11 cellular contexts compared by ENCODE assay signal in genomic region chr12:114405449-114406271, GRCh38. TPM values are rescaled to one million over a fixed set of nuclear protein-coding genes. Genes with fewer than 3 reads are reported as not detected.
DNase-seq lines count a peak whose midpoint lies in the region; ATAC-seq, FAIRE-seq and TF ChIP-seq lines count a peak whose summit lies in the region.
"Had no signal": no experiment of that assay in that cellular context is flagged by ENCODE, and none has a peak within 500 bp of the region (broad histone marks: within the 10 kb centered on the region; RNA-seq: fewer than 3 reads in every experiment).

Gene TBX5, minus strand, starts transcription at chr12:114406144. Its CDS starts 2,246 bp downstream, at chr12:114403898.

- H3K9ac ChIP-seq in astrocyte (ENCODE audit: low read length): no peak within 1 kb of the TSS

- DNase-seq in AG08396 (ENCODE audit: low spot score) (peak; percentile 59), GM23338 (ENCODE audit: low spot score) (peak; percentile 65), astrocyte (ENCODE audit: low read depth) (no peak), islet precursor cell (peak; percentile 72), NCI-H2081 (lab: John Stamatoyannopoulos, UW) (no peak), NCI-H1436 treated with DMSO at 0.1 percent for 48 hours (lab: John Stamatoyannopoulos, UW) (no peak), RKO (ENCODE audit: low spot score) (no peak), T1000 (lab: John Stamatoyannopoulos, UW) (no peak)
- DNase-seq: effector memory CD8-positive, alpha-beta T cell had no signal

- TF ChIP-seq CTCF in GM23338 (conservative IDR thresholded peaks at IDR 0.05; ENCODE audit: low read depth in 2 of 2) (no peak), astrocyte (IDR thresholded peaks at IDR 0.05; ENCODE audit: insufficient read depth, low read depth, low read length) (no peak)

- H3K27ac ChIP-seq in GM23338 (ENCODE audit: low read depth): no peak within 1 kb of the TSS
- H3K27ac ChIP-seq in astrocyte (ENCODE audit: low read depth, low read length): no peak within 1 kb of the TSS

- peaks cover 82% of the 10 kb centered on the region for H3K4me1 ChIP-seq in GM23338 (ENCODE audit: insufficient read depth)
- H3K4me1 ChIP-seq in astrocyte (ENCODE audit: insufficient read depth, low read length): no peaks in the 10 kb centered on the region

- H3K4me1 Mint-ChIP-seq in GM23338: peaks cover 73% of the 10 kb centered on the region
- H3K4me1 Mint-ChIP-seq in astrocyte (ENCODE audit: low read depth, unreplicated experiment): no peaks in the 10 kb centered on the region

- no peaks in the 10 kb centered on the region for H3K9me2 ChIP-seq in GM23338 (ENCODE audit: insufficient read depth)

- peaks cover 40% of the 10 kb centered on the region for H3F3A ChIP-seq in GM23338 (replicated peaks; ENCODE audit: low read depth)

- peaks cover 100% of the 10 kb centered on the region for H3K27me3 Mint-ChIP-seq in GM23338 (ENCODE audit: insufficient read depth, low read depth, poor library complexity)
- peaks cover 97% of the 10 kb centered on the region for H3K27me3 Mint-ChIP-seq in astrocyte (ENCODE audit: low read depth, unreplicated experiment)

- H3K9me3 Mint-ChIP-seq in GM23338 (peaks cover 16% of the 10 kb centered on the region; the same call in 2 of the 3 replicates), astrocyte (ENCODE audit: unreplicated experiment) (peaks cover 30% of the 10 kb centered on the region)

- H3K4me3 Mint-ChIP-seq in GM23338 (peak within 1 kb of the TSS; percentile 64), astrocyte (ENCODE audit: unreplicated experiment) (no peak within 1 kb of the TSS)
- H3K4me3 Mint-ChIP-seq: effector memory CD8-positive, alpha-beta T cell; memory B cell had no signal

- H3K27me3 ChIP-seq in GM23338 (ENCODE audit: insufficient read depth): peaks cover 100% of the 10 kb centered on the region
- H3K27me3 ChIP-seq in astrocyte (ENCODE audit: insufficient read depth, low read length): peaks cover 93% of the 10 kb centered on the region

- FAIRE-seq in astrocyte (lab: Jason Lieb, UNC): no peak

- peak within 1 kb of the TSS; percentile 71 for H3K4me2 ChIP-seq in GM23338
- no peak within 1 kb of the TSS for H3K4me2 ChIP-seq in astrocyte (ENCODE audit: low read length)

- H4K20me1 ChIP-seq in GM23338 (replicated peaks; ENCODE audit: insufficient read depth) (peaks cover 32% of the 10 kb centered on the region), astrocyte (ENCODE audit: insufficient read depth, low read length) (no peaks in the 10 kb centered on the region)

- H3K27ac Mint-ChIP-seq in GM23338 (no peak within 1 kb of the TSS), astrocyte (ENCODE audit: unreplicated experiment) (peak within 1 kb of the TSS; percentile 66)
- H3K27ac Mint-ChIP-seq: effector memory CD8-positive, alpha-beta T cell; memory B cell had no signal

- ATAC-seq in GM23338: peak; percentile 1; the same call in 2 of the 3 replicates
- ATAC-seq: effector memory CD8-positive, alpha-beta T cell had no signal

- no peak within 1 kb of the TSS for H2AFZ ChIP-seq in GM23338
- no peak within 1 kb of the TSS for H2AFZ ChIP-seq in astrocyte (ENCODE audit: low read depth, low read length)

- no peaks in the 10 kb centered on the region for H3K36me3 ChIP-seq in GM23338 (ENCODE audit: insufficient read depth)
- H3K36me3 ChIP-seq in astrocyte (ENCODE audit: insufficient read depth, low read length): no peaks in the 10 kb centered on the region

- H3K79me2 ChIP-seq in GM23338 (replicated peaks; ENCODE audit: insufficient read depth) (no peaks in the 10 kb centered on the region), astrocyte (ENCODE audit: insufficient read depth, low read length) (no peaks in the 10 kb centered on the region)

- H3K9me3 ChIP-seq in astrocyte (ENCODE audit: insufficient read depth, low read depth, low read length): peaks cover 2% of the 10 kb centered on the region

- H3K4me3 ChIP-seq in GM23338 (peak within 1 kb of the TSS; percentile 36), astrocyte (ENCODE audit: insufficient read depth, low read depth, low read length) (no peak within 1 kb of the TSS)

- no peaks in the 10 kb centered on the region; the same call in 2 of the 3 replicates for H3K36me3 Mint-ChIP-seq in GM23338 (ENCODE audit: low read depth)
- no peaks in the 10 kb centered on the region for H3K36me3 Mint-ChIP-seq in astrocyte (ENCODE audit: low read depth, unreplicated experiment)

TF ChIP-seq in GM23338, 12 proteins besides CTCF, POLR2A, EP300 and RAD21:
- peak; percentile 99 for TF ChIP-seq EZH2 (IDR thresholded peaks at IDR 0.05; ENCODE audit: low read depth, unreplicated experiment)
- no peak for TF ChIP-seq ETS1 (IDR thresholded peaks at IDR 0.05)
- peak; percentile 99 for TF ChIP-seq EZH2phosphoT487 (IDR thresholded peaks at IDR 0.05; ENCODE audit: unreplicated experiment)
TF ChIP-seq in GM23338: peak in this region for 2.

RNA-seq across cellular contexts. Expression of gene TBX5, which starts in this region (rescaled TPM):
- 0.21 TPM in 1 of 2 replicates, not detected in the other for total RNA-seq in GM23338 (2014; rRNA removed; shearing (Covaris generic))
- not detected in 2 replicates for polyA plus RNA-seq in GM23338 (2016; fragmentation: Nextera tagmentation; extraction: Ambion mirVana)
- not detected in 2 replicates for total RNA-seq in astrocyte
- total RNA-seq: RPMI7951 had no signal

Comparison
In these comparisons a context has a peak if more than half of its experiments do, and no peak if none do; other contexts are left out.
1. Peak in DNase-seq, ATAC-seq, H3K4me3 ChIP-seq and H3K4me2 ChIP-seq in GM23338; RNA of the gene not detected or under 1 TPM.
2. DNase-seq: peak in AG08396 (single experiment) and islet precursor cell (single experiment); none in astrocyte (single experiment), NCI-H2081 (0 of 2), NCI-H1436 treated with DMSO at 0.1 percent for 48 hours (single experiment), RKO (single experiment) and T1000 (single experiment).